Comparison of ENCODE assay signal across 24 cellular contexts in the genomic region with DNA sequence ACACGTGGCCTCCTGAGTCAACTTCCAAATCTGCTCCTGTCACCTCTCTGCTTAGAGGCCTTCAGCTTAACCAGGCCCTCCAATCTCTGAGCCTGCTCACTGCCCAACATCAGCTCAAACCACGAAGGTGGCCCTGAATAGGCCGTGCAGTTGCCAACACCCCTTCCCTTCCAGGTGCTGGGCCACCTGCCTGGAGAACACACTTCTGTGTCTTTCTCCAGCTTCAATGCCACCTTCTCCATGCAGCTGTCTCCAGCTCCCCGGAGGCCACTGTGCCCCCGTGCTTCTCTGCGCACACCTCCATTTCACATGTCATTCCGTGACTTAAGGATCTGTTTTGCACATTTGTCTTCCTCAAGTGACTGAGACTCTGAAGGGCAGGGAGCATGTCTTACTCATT. TPM values are rescaled to one million over a fixed set of nuclear protein-coding genes. Genes with fewer than 3 reads are reported as not detected.
DNase-seq lines count a peak whose midpoint lies in the region; ATAC-seq and TF ChIP-seq lines count a peak whose summit lies in the region.
"Had no signal": no experiment of that assay in that cellular context is flagged by ENCODE, and none has a peak within 500 bp of the region (broad histone marks: within the 10 kb centered on the region; RNA-seq: fewer than 3 reads in every experiment).

No MANE protein-coding gene starts in this region.

- H3K27me3 ChIP-seq in left ventricle myocardium inferior (ENCODE audit: low read depth), result no peaks in the 10 kb centered on the region
- H3K27me3 ChIP-seq: dorsolateral prefrontal cortex, MG63 had no signal

- no peaks in the 10 kb centered on the region for H3K9me3 ChIP-seq in left ventricle myocardium inferior (replicated peaks)
- H3K9me3 ChIP-seq: MG63, mucosa of descending colon had no signal

- no peak overlapping the region for H3K4me3 Mint-ChIP-seq in activated naive CD8-positive, alpha-beta T cell treated with anti-CD3 and anti-CD28 coated beads for 36 hours
- no peak overlapping the region for H3K4me3 Mint-ChIP-seq in memory B cell
- H3K4me3 Mint-ChIP-seq: stimulated activated naive B cell treated with anti-CD40 and anti-IgM and Interleukin-4, amounts not matched to agents 10 μg/mL and 1 μg/mL and 100 μg/mL, for 72 hours had no signal

- no peaks in the 10 kb centered on the region for H3K27me3 Mint-ChIP-seq in activated naive CD8-positive, alpha-beta T cell treated with anti-CD3 and anti-CD28 coated beads for 36 hours
- H3K27me3 Mint-ChIP-seq in memory B cell, result no peaks in the 10 kb centered on the region
- H3K27me3 Mint-ChIP-seq: stimulated activated naive B cell treated with anti-CD40 and anti-IgM and Interleukin-4, amounts not matched to agents 10 μg/mL and 1 μg/mL and 100 μg/mL, for 72 hours had no signal

- peaks cover 64% of the 10 kb centered on the region for H3K4me1 ChIP-seq in left ventricle myocardium inferior

- no peak overlapping the region for H3K27ac ChIP-seq in left ventricle myocardium inferior (replicated peaks)
- H3K27ac ChIP-seq: dorsolateral prefrontal cortex, epithelial cell of prostate, VCaP had no signal

- ATAC-seq in activated naive CD4-positive, alpha-beta T cell treated with anti-CD3 and anti-CD28 coated beads, Interleukin-2, amount 50 U/mL, for 72 hours, result no peak
- ATAC-seq in memory B cell (ENCODE audit: low read depth) (no peak), HG02970 (IDR thresholded peaks at IDR 0.05; ENCODE audit: low FRiP score, unreplicated experiment) (no peak)
- ATAC-seq: mucosa of descending colon; stimulated activated naive B cell treated with anti-CD40 and anti-IgM and Interleukin-4, amounts not matched to agents 10 μg/mL and 1 μg/mL and 100 μg/mL, for 72 hours had no signal

- no peak for TF ChIP-seq CTCF in left ventricle myocardium inferior (IDR thresholded peaks at IDR 0.05; ENCODE audit: borderline replicate concordance)

- no peak for DNase-seq in activated naive CD4-positive, alpha-beta T cell treated with anti-CD3 and anti-CD28 coated beads, Interleukin-2, amount 50 U/mL, for 72 hours (ENCODE audit: low spot score in 2 of 2)
- DNase-seq in activated naive CD4-positive, alpha-beta T cell treated with anti-CD3 and anti-CD28 coated beads, Interleukin-2, amount 50 U/mL, for 16 hours, result no peak
- no peak for DNase-seq in activated naive CD8-positive, alpha-beta T cell treated with anti-CD3 and anti-CD28 coated beads for 36 hours
- no peak for DNase-seq in memory B cell (ENCODE audit: low spot score in 2 of 2)
- DNase-seq in SHP77 (lab: John Stamatoyannopoulos, UW), result no peak
- no peak for DNase-seq in left ventricle myocardium inferior
- no peak for DNase-seq in ecto neural progenitor cell (ENCODE audit: low spot score)
- DNase-seq: activated CD4-positive, alpha-beta T cell treated with anti-CD3 and anti-CD28 coated beads, Interleukin-2, amount 50 U/mL, for 4 hours; anterior cingulate cortex; caudate nucleus; DMS53; dorsolateral prefrontal cortex; GDM1; H9; MG63; NCI-H1417 treated with DMSO at 0.1 percent for 48 hours; NCI-H510A treated with DMSO at 0.1 percent for 48 hours; nucleus accumbens; small intestine; stimulated activated naive B cell treated with anti-CD40 and anti-IgM and Interleukin-4, amounts not matched to agents 10 μg/mL and 1 μg/mL and 100 μg/mL, for 72 hours had no signal

- intact Hi-C loops in left ventricle myocardium inferior (cut with micrococcal nuclease), result no loop called here

- peaks cover 77% of the 10 kb centered on the region for H3K36me3 ChIP-seq in left ventricle myocardium inferior

- peaks cover 42% of the 10 kb centered on the region for H3K4me1 Mint-ChIP-seq in activated naive CD8-positive, alpha-beta T cell treated with anti-CD3 and anti-CD28 coated beads for 36 hours
- peaks cover 31% of the 10 kb centered on the region for H3K4me1 Mint-ChIP-seq in memory B cell

- no peaks in the 10 kb centered on the region for H3K9me3 Mint-ChIP-seq in activated naive CD4-positive, alpha-beta T cell treated with anti-CD3 and anti-CD28 coated beads, Interleukin-2, amount 50 U/mL, for 72 hours
- H3K9me3 Mint-ChIP-seq in activated naive CD8-positive, alpha-beta T cell treated with anti-CD3 and anti-CD28 coated beads for 36 hours, result no peaks in the 10 kb centered on the region
- H3K9me3 Mint-ChIP-seq in memory B cell, result no peaks in the 10 kb centered on the region
- H3K9me3 Mint-ChIP-seq: H9; stimulated activated naive B cell treated with anti-CD40 and anti-IgM and Interleukin-4, amounts not matched to agents 10 μg/mL and 1 μg/mL and 100 μg/mL, for 72 hours had no signal

- no peak overlapping the region for H3K4me3 ChIP-seq in left ventricle myocardium inferior
- H3K4me3 ChIP-seq: dorsolateral prefrontal cortex, MG63, mucosa of descending colon had no signal

- peak overlapping the region; percentile 69 to 77 for H3K27ac Mint-ChIP-seq in activated naive CD4-positive, alpha-beta T cell treated with anti-CD3 and anti-CD28 coated beads, Interleukin-2, amount 50 U/mL, for 72 hours
- H3K27ac Mint-ChIP-seq in activated naive CD8-positive, alpha-beta T cell treated with anti-CD3 and anti-CD28 coated beads for 36 hours, result peak overlapping the region; percentile 5
- peak overlapping the region; percentile 82 for H3K27ac Mint-ChIP-seq in memory B cell
- H3K27ac Mint-ChIP-seq: stimulated activated naive B cell treated with anti-CD40 and anti-IgM and Interleukin-4, amounts not matched to agents 10 μg/mL and 1 μg/mL and 100 μg/mL, for 72 hours had no signal

- peaks cover 12 to 32% of the 10 kb centered on the region in 2 donors for H3K36me3 Mint-ChIP-seq in activated naive CD4-positive, alpha-beta T cell treated with anti-CD3 and anti-CD28 coated beads, Interleukin-2, amount 50 U/mL, for 72 hours
- peaks cover 36% of the 10 kb centered on the region for H3K36me3 Mint-ChIP-seq in activated naive CD8-positive, alpha-beta T cell treated with anti-CD3 and anti-CD28 coated beads for 36 hours
- H3K36me3 Mint-ChIP-seq in memory B cell, result peaks cover 35% of the 10 kb centered on the region

RNA-seq across cellular contexts. Expression of a gene that starts 5.3 kb away (rescaled TPM):
- 10 to 100 TPM; 81.7 to 97.8 TPM for total RNA-seq in activated naive CD4-positive, alpha-beta T cell treated with anti-CD3 and anti-CD28 coated beads, Interleukin-2, amount 50 U/mL, for 72 hours
- 10 to 100 TPM; 69.6 to 71.6 TPM for total RNA-seq in activated naive CD8-positive, alpha-beta T cell treated with anti-CD3 and anti-CD28 coated beads for 36 hours
- total RNA-seq in left ventricle myocardium inferior, result 33.8 TPM

RNA-seq across cellular contexts. Expression of a gene that starts 19.5 kb away (rescaled TPM):
- total RNA-seq in activated naive CD4-positive, alpha-beta T cell treated with anti-CD3 and anti-CD28 coated beads, Interleukin-2, amount 50 U/mL, for 72 hours, result 100 to 1,000 TPM; 185 to 203 TPM
- total RNA-seq in activated naive CD8-positive, alpha-beta T cell treated with anti-CD3 and anti-CD28 coated beads for 36 hours, result 100 to 1,000 TPM; 123 to 127 TPM
- total RNA-seq in left ventricle myocardium inferior, result 21.0 TPM

RNA-seq across cellular contexts. Expression of a gene that starts 41.9 kb away (rescaled TPM):
- total RNA-seq in activated naive CD4-positive, alpha-beta T cell treated with anti-CD3 and anti-CD28 coated beads, Interleukin-2, amount 50 U/mL, for 72 hours, result 10 to 100 TPM; 34.8 to 48.1 TPM
- 10 to 100 TPM; 40.9 to 42.6 TPM for total RNA-seq in activated naive CD8-positive, alpha-beta T cell treated with anti-CD3 and anti-CD28 coated beads for 36 hours
- total RNA-seq in left ventricle myocardium inferior, result 11.9 TPM

RNA-seq across cellular contexts. Expression of a gene that starts 43.4 kb away (rescaled TPM):
- 10 to 100 TPM; 73.6 to 76.5 TPM for total RNA-seq in activated naive CD4-positive, alpha-beta T cell treated with anti-CD3 and anti-CD28 coated beads, Interleukin-2, amount 50 U/mL, for 72 hours
- total RNA-seq in activated naive CD8-positive, alpha-beta T cell treated with anti-CD3 and anti-CD28 coated beads for 36 hours, result 10 to 100 TPM; 51.2 to 54.8 TPM
- 32.4 TPM for total RNA-seq in left ventricle myocardium inferior

RNA-seq across cellular contexts. Expression of a gene that starts 54.6 kb away (rescaled TPM):
- 100 to 1,000 TPM in 1 of 2 donors, 10 to 100 TPM in 1; 61.4 to 106 TPM for total RNA-seq in activated naive CD4-positive, alpha-beta T cell treated with anti-CD3 and anti-CD28 coated beads, Interleukin-2, amount 50 U/mL, for 72 hours
- total RNA-seq in activated naive CD8-positive, alpha-beta T cell treated with anti-CD3 and anti-CD28 coated beads for 36 hours, result 10 to 100 TPM; 65.0 to 65.4 TPM
- total RNA-seq in left ventricle myocardium inferior, result 47.0 TPM

Comparison
In these comparisons a context has a peak if more than half of its experiments do, and no peak if none do; other contexts are left out.
1. H3K27ac Mint-ChIP-seq: peak in every context shown above with its lines; median percentile 82 in memory B cell; 73 in activated naive CD4-positive, alpha-beta T cell treated with anti-CD3 and anti-CD28 coated beads, Interleukin-2, amount 50 U/mL, for 72 hours; 5 in activated naive CD8-positive, alpha-beta T cell treated with anti-CD3 and anti-CD28 coated beads for 36 hours.